21 cellular contexts compared by ENCODE assay signal in the genomic region with DNA sequence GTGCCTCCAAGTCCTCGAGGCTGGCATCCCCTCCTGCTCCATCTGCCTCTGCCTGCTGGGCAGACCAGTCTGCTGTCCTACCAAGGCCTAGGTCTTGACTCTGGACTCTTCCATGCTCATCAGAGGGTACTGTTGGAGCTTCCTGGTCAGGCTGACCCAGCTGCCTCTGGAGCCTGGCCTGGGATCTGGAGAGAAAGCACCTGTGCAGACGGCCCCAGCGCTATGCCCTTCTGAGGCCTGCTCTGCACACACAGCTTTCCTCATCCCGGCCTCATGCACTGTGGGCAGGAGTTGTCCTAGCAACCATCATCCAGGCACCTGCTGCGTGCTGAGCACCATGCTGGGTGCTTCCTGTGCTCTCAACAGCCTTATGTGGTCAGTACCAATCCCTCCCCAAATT.
"Had no signal": no experiment of that assay in that cellular context is flagged by ENCODE, and none has a peak within 500 bp of the region (broad histone marks: within the 10 kb centered on the region; RNA-seq: fewer than 3 reads in every experiment).

No MANE protein-coding gene starts in this region.

- H3K4me3 ChIP-seq: ascending aorta, breast epithelium, neural progenitor cell, pancreas, thyroid gland had no signal

- H3K27ac ChIP-seq: ascending aorta, breast epithelium, epithelial cell of prostate, neural progenitor cell, pancreas, thyroid gland had no signal

- H3K4me1 ChIP-seq: neural progenitor cell, pancreas had no signal

- ATAC-seq: activated naive CD8-positive, alpha-beta T cell treated with anti-CD3 and anti-CD28 coated beads, Interleukin-2, amount 50 U/mL, for 24 hours; activated T-helper 17 cell treated with anti-CD3 and anti-CD28 coated beads, Interleukin-2, amount 50 U/mL, for 72 hours; effector memory CD8-positive, alpha-beta T cell; left colon; stimulated activated naive B cell treated with anti-CD40 and anti-IgM and Interleukin-4, amounts not matched to agents 10 μg/mL and 1 μg/mL and 100 μg/mL, for 72 hours had no signal

- H3K27me3 ChIP-seq: ascending aorta, breast epithelium, pancreas, thyroid gland had no signal

- H3K9me3 ChIP-seq: pancreas, thyroid gland had no signal

- H3K36me3 ChIP-seq: ascending aorta, breast epithelium, neural progenitor cell, pancreas, thyroid gland had no signal

- DNase-seq: activated CD4-positive, alpha-beta T cell treated with anti-CD3 and anti-CD28 coated beads for 1 hour; activated CD4-positive, alpha-beta T cell treated with anti-CD3 and anti-CD28 coated beads, Interleukin-2, amount 50 U/mL, for 4 hours; activated naive CD4-positive, alpha-beta T cell treated with anti-CD3 and anti-CD28 coated beads for 36 hours; activated naive CD8-positive, alpha-beta T cell treated with anti-CD3 and anti-CD28 coated beads, Interleukin-2, amount 50 U/mL, for 24 hours; dermis blood vessel endothelial cell; effector memory CD8-positive, alpha-beta T cell; foreskin melanocyte; left colon; mammary epithelial cell; naive B cell; stimulated activated CD4-positive, alpha-beta T cell treated with anti-CD3 and anti-CD28 coated beads, Interleukin-15, amount 100 ng/mL, for 24 hours; stimulated activated CD4-positive, alpha-beta T cell treated with anti-CD3 and anti-CD28 coated beads, Interleukin-4, amount 100 ng/mL, for 1 hour; stimulated activated naive B cell treated with anti-CD40 and anti-IgM and Interleukin-4, amounts not matched to agents 10 μg/mL and 1 μg/mL and 100 μg/mL, for 72 hours; T1000; thyroid gland had no signal
